ENCODE assay signal across 2 cellular contexts in genomic region chr3:2838533-2839157, GRCh38.
TF ChIP-seq lines count a peak whose summit lies in the region.

No MANE protein-coding gene starts in this region.

TF ChIP-seq in SK-N-SH, 30 proteins besides CTCF, POLR2A, EP300 and RAD21 (continued from another document):
- TF ChIP-seq REST (IDR thresholded peaks at IDR 0.05; ENCODE audit: low read depth, low read length) (no peak), USF1 (IDR thresholded peaks at IDR 0.05; ENCODE audit: borderline replicate concordance, low read depth) (no peak), GATA2 (CRISPR knock-in tag; IDR thresholded peaks at IDR 0.05) (no peak), PBX3 (IDR thresholded peaks at IDR 0.05) (no peak)

TF ChIP-seq in SK-N-SH treated with all-trans-retinoic acid at 6 μM for 48 hours, 23 proteins besides CTCF, POLR2A, EP300 and RAD21 (continued from another document):
- TF ChIP-seq CREB5 (CRISPR knock-in tag; IDR thresholded peaks at IDR 0.05; ENCODE audit: low read depth): no peak
- TF ChIP-seq BACH2 (CRISPR knock-in tag; IDR thresholded peaks at IDR 0.05; ENCODE audit: borderline replicate concordance): no peak
- no peak for TF ChIP-seq PPARA (CRISPR knock-in tag; IDR thresholded peaks at IDR 0.05; ENCODE audit: borderline replicate concordance)
